ENCODE assay signal across 17 cellular contexts in genomic region chr1:190144650-190145049, GRCh38.
"Had no signal": no experiment of that assay in that cellular context is flagged by ENCODE, and none has a peak within 500 bp of the region (broad histone marks: within the 10 kb centered on the region; RNA-seq: fewer than 3 reads in every experiment).

No MANE protein-coding gene starts in this region.

- DNase-seq: Karpas-422, KG1, MG63, NCI-H1092, NCI-H1105 treated with DMSO at 0.1 percent for 48 hours, NCI-H1417 treated with DMSO at 0.1 percent for 48 hours, NCI-H146, NCI-H187, NCI-H2029, NCI-H2081 treated with DMSO at 0.1 percent for 48 hours, NCI-H2171, NCI-H226, NCI-H510A, NCI-H524 treated with DMSO at 0.1 percent for 48 hours, NCI-H69, NCI-H774, SHP77 had no signal
